In genomic region chr6:30465582-30466306, GRCh38 we compare ENCODE assay signal across 8 cellular contexts.
DNase-seq lines count a peak whose midpoint lies in the region; ATAC-seq lines count a peak whose summit lies in the region.

No MANE protein-coding gene starts in this region.

- H3K4me1 ChIP-seq in HUES6 (ENCODE audit: control insufficient read depth, insufficient read depth, low read length): no peaks in the 10 kb centered on the region
- peaks cover 7% of the 10 kb centered on the region for H3K4me1 ChIP-seq in adipocyte (ENCODE audit: control insufficient read depth, insufficient read depth, low read length)
- H3K4me1 ChIP-seq in iPS-18a (ENCODE audit: control insufficient read depth, low read depth, low read length): no peaks in the 10 kb centered on the region

- peaks cover 97% of the 10 kb centered on the region for H3K27me3 ChIP-seq in HUES6 (ENCODE audit: control insufficient read depth, insufficient read depth, low read length)
- H3K27me3 ChIP-seq in adipocyte (replicated peaks; ENCODE audit: control insufficient read depth, insufficient read depth, low read length): peaks cover 94% of the 10 kb centered on the region
- peaks cover 98% of the 10 kb centered on the region for H3K27me3 ChIP-seq in iPS-18a (ENCODE audit: control insufficient read depth, insufficient read depth, low read length)

- H3K36me3 ChIP-seq in HUES6 (ENCODE audit: control insufficient read depth, insufficient read depth, low read length) (no peaks in the 10 kb centered on the region), adipocyte (ENCODE audit: control insufficient read depth, insufficient read depth, low read length, severe bottlenecking) (no peaks in the 10 kb centered on the region), iPS-18a (ENCODE audit: control insufficient read depth, low read depth, low read length) (no peaks in the 10 kb centered on the region)

- H3K9ac ChIP-seq in HUES6 (ENCODE audit: low read length) (no peak overlapping the region), adipocyte (ENCODE audit: low read length) (no peak overlapping the region), iPS-18a (ENCODE audit: low read length) (no peak overlapping the region)

- DNase-seq in adipocyte (ENCODE audit: low read depth) (no peak), NCI-H524 treated with DMSO at 0.1 percent for 48 hours (lab: John Stamatoyannopoulos, UW) (no peak), NCI-H345 treated with DMSO at 0.1 percent for 48 hours (lab: John Stamatoyannopoulos, UW; ENCODE audit: unreplicated experiment) (no peak)
- no peak for DNase-seq in stimulated activated naive CD4-positive, alpha-beta T cell treated with Interleukin-2 at 50 U/mL for 16 hours (lab: John Stamatoyannopoulos, UW)

- ATAC-seq in GM18502 (IDR thresholded peaks at IDR 0.05; ENCODE audit: poor library complexity, unreplicated experiment): no peak

- H3K4me3 ChIP-seq in HUES6 (ENCODE audit: low read depth, low read length) (peak overlapping the region; percentile 56), adipocyte (ENCODE audit: low read length) (peak overlapping the region; percentile 81), iPS-18a (ENCODE audit: low read length) (peak overlapping the region; percentile 66), skin epidermis (peak overlapping the region in 6 of 7 experiments; percentile 15 to 47 (median 27))

- H3K9me3 ChIP-seq in HUES6 (ENCODE audit: control insufficient read depth, insufficient read depth, low read depth, low read length) (no peaks in the 10 kb centered on the region), adipocyte (ENCODE audit: control insufficient read depth, low read length) (no peaks in the 10 kb centered on the region), iPS-18a (ENCODE audit: control insufficient read depth, low read depth, low read length) (no peaks in the 10 kb centered on the region)

- no peak overlapping the region for H3K27ac ChIP-seq in HUES6 (ENCODE audit: low read depth, low read length)
- H3K27ac ChIP-seq in iPS-18a (ENCODE audit: low read length): no peak overlapping the region
- H3K27ac ChIP-seq in skin epidermis: peak overlapping the region in 1 of 21 experiments; percentile 8

Comparison
In these comparisons a context has a peak if more than half of its experiments do, and no peak if none do; other contexts are left out.
1. H3K4me3 ChIP-seq: peak in every context shown above with its lines; median percentile 81 in adipocyte; 66 in iPS-18a; 56 in HUES6; 27 in skin epidermis.